33 cellular contexts compared by ENCODE assay signal in genomic region chr3:129775870-129776269, GRCh38.
"Had no signal": no experiment of that assay in that cellular context is flagged by ENCODE, and none has a peak within 500 bp of the region (broad histone marks: within the 10 kb centered on the region; RNA-seq: fewer than 3 reads in every experiment).

No MANE protein-coding gene starts in this region.

- H3K4me3 Mint-ChIP-seq: activated B cell treated with CpG ODN at 0.5 μM for 24 hours; activated CD8-positive, alpha-beta T cell treated with anti-CD3 and anti-CD28 coated beads for 36 hours; activated naive CD8-positive, alpha-beta T cell; activated T-cell treated with anti-CD3 and anti-CD28 coated beads, Interleukin-2, amount 50 U/mL, for 4 hours; activated T-helper 17 cell treated with anti-CD3 and anti-CD28 coated beads, Interleukin-2, amount 50 U/mL, for 72 hours; effector memory CD8-positive, alpha-beta T cell; T-helper 17 cell; T-helper 2 cell treated with Interferon-gamma antibody and Interleukin-4, amounts not matched to agents 5 μg/mL and 100 μg/mL, for 36 hours had no signal

- H3K27me3 Mint-ChIP-seq: activated B cell treated with CpG ODN at 0.5 μM for 24 hours; activated CD8-positive, alpha-beta T cell treated with anti-CD3 and anti-CD28 coated beads for 36 hours; activated naive CD8-positive, alpha-beta T cell; activated T-helper 17 cell treated with anti-CD3 and anti-CD28 coated beads, Interleukin-2, amount 50 U/mL, for 72 hours; effector memory CD8-positive, alpha-beta T cell; T-helper 17 cell had no signal

- H3K36me3 ChIP-seq: esophagus muscularis mucosa, gastrocnemius medialis, heart left ventricle, WERI-Rb-1 had no signal

- H3K27me3 ChIP-seq: esophagus muscularis mucosa, foreskin keratinocyte, gastrocnemius medialis, heart left ventricle had no signal

- H3K27ac ChIP-seq: esophagus muscularis mucosa, foreskin keratinocyte, gastrocnemius medialis, heart left ventricle, WERI-Rb-1 had no signal

- H3K4me3 ChIP-seq: esophagus muscularis mucosa, gastrocnemius medialis, heart left ventricle had no signal

- ATAC-seq: activated CD4-positive, CD25-positive, alpha-beta regulatory T cell treated with anti-CD3 and anti-CD28 coated beads, Interleukin-2, amount 50 U/mL, for 24 hours; activated CD8-positive, alpha-beta T cell treated with anti-CD3 and anti-CD28 coated beads for 36 hours; activated T-cell treated with anti-CD3 and anti-CD28 coated beads, Interleukin-2, amount 50 U/mL, for 4 hours; activated T-helper 17 cell treated with anti-CD3 and anti-CD28 coated beads, Interleukin-2, amount 50 U/mL, for 72 hours; effector memory CD8-positive, alpha-beta T cell; foreskin keratinocyte; gastrocnemius medialis; heart left ventricle; T-helper 17 cell had no signal

- H3K9me3 ChIP-seq: esophagus muscularis mucosa, gastrocnemius medialis, heart left ventricle had no signal

- FAIRE-seq: astrocyte, colon had no signal

- DNase-seq: activated B cell treated with CpG ODN at 0.5 μM for 24 hours; activated CD4-positive, alpha-beta T cell treated with anti-CD3 and anti-CD28 coated beads for 48 hours; activated CD4-positive, alpha-beta T cell treated with anti-CD3 and anti-CD28 coated beads, Interleukin-2, amount 50 U/mL, for 1 hour; activated CD4-positive, alpha-beta T cell treated with anti-CD3 and anti-CD28 coated beads, Interleukin-2, amount 50 U/mL, for 48 hours; activated CD8-positive, alpha-beta memory T cell treated with anti-CD3 and anti-CD28 coated beads for 24 hours; activated CD8-positive, alpha-beta T cell treated with anti-CD3 and anti-CD28 coated beads for 36 hours; activated effector memory CD4-positive, alpha-beta T cell treated with Interleukin-2 at 50 U/mL for 16 hours; activated gamma-delta T cell treated with Interleukin-2 at 50 U/mL for 16 hours; activated naive CD4-positive, alpha-beta T cell treated with anti-CD3 and anti-CD28 coated beads, Interleukin-2, amount 50 U/mL, for 16 hours; activated naive CD4-positive, alpha-beta T cell treated with Interleukin-2 at 50 U/mL for 16 hours; activated T-cell treated with anti-CD3 and anti-CD28 coated beads, Interleukin-2, amount 50 U/mL, for 4 hours; amniotic stem cell; anterior cingulate cortex; caudate nucleus; cortex of kidney; dermis blood vessel endothelial cell; effector CD4-positive, alpha-beta T cell; effector memory CD8-positive, alpha-beta T cell; erythroblast; foreskin keratinocyte; gastrocnemius medialis; glutamatergic neuron; heart left ventricle; T-helper 17 cell; T1000; WERI-Rb-1 had no signal

- H3K4me1 ChIP-seq: foreskin keratinocyte had no signal

- H3K9me3 Mint-ChIP-seq: activated CD8-positive, alpha-beta T cell treated with anti-CD3 and anti-CD28 coated beads for 36 hours; activated T-helper 17 cell treated with anti-CD3 and anti-CD28 coated beads, Interleukin-2, amount 50 U/mL, for 72 hours; effector memory CD8-positive, alpha-beta T cell; T-helper 2 cell treated with Interferon-gamma antibody and Interleukin-4, amounts not matched to agents 5 μg/mL and 100 μg/mL, for 36 hours had no signal

- H3K27ac Mint-ChIP-seq: activated B cell treated with CpG ODN at 0.5 μM for 24 hours; activated CD8-positive, alpha-beta T cell treated with anti-CD3 and anti-CD28 coated beads for 36 hours; activated naive CD8-positive, alpha-beta T cell; activated T-helper 17 cell treated with anti-CD3 and anti-CD28 coated beads, Interleukin-2, amount 50 U/mL, for 72 hours; effector memory CD8-positive, alpha-beta T cell; T-helper 17 cell; T-helper 2 cell treated with Interferon-gamma antibody and Interleukin-4, amounts not matched to agents 5 μg/mL and 100 μg/mL, for 36 hours had no signal
